ENCODE assay signal across 33 cellular contexts in the genomic region with DNA sequence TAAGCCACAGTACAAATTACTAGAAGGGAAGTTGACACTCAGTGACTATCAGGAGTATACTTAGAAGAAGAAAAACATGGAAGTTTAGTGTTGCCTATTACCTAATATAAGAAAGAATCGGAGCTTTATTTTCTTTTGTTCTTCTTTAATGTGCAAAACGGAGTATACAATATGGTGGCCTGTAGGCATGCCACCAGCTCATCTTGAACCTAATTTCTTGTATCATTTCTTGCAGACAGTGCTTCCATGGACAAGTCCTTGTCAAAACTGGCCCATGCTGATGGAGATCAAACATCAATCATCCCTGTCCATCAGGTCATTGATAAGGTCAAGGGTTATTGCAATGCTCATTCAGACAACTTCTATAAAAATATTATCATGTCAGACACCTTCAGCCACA.
"Had no signal": no experiment of that assay in that cellular context is flagged by ENCODE, and none has a peak within 500 bp of the region (broad histone marks: within the 10 kb centered on the region; RNA-seq: fewer than 3 reads in every experiment).

No MANE protein-coding gene starts in this region.

- DNase-seq: activated effector memory CD4-positive, alpha-beta T cell treated with anti-CD3 and anti-CD28 coated beads, Interleukin-2, amount 50 U/mL, for 16 hours; activated effector memory CD4-positive, alpha-beta T cell treated with Interleukin-2 at 50 U/mL for 16 hours; activated gamma-delta T cell; activated gamma-delta T cell treated with Interleukin-2 at 50 U/mL for 16 hours; activated naive CD4-positive, alpha-beta T cell; activated naive CD4-positive, alpha-beta T cell treated with anti-CD3 and anti-CD28 coated beads for 36 hours; activated naive CD4-positive, alpha-beta T cell treated with anti-CD3 and anti-CD28 coated beads, Interleukin-2, amount 10 ng/mL, durations not matched to agents 7 days and 5 days; activated naive CD4-positive, alpha-beta T cell treated with anti-CD3 and anti-CD28 coated beads, Interleukin-2, amount 50 U/mL, for 16 hours; activated naive CD4-positive, alpha-beta T cell treated with Interleukin-2 at 50 U/mL for 16 hours; activated naive CD8-positive, alpha-beta T cell treated with anti-CD3 and anti-CD28 coated beads for 36 hours; activated naive CD8-positive, alpha-beta T cell treated with anti-CD3 and anti-CD28 coated beads, Interleukin-2, amount 10 ng/mL, durations not matched to agents 7 days and 5 days; activated naive CD8-positive, alpha-beta T cell treated with anti-CD3 and anti-CD28 coated beads, Interleukin-2, amount 50 U/mL, for 24 hours; activated T-cell treated with anti-CD3 and anti-CD28 coated beads, Interleukin-2, amount 50 U/mL, for 1 hour; activated T-cell treated with anti-CD3 and anti-CD28 coated beads, Interleukin-2, amount 50 U/mL, for 24 hours; activated T-cell treated with anti-CD3 and anti-CD28 coated beads, Interleukin-2, amount 50 U/mL, for 4 hours; activated T-cell treated with anti-CD3 and anti-CD28 coated beads, Interleukin-2, amount 50 U/mL, for 48 hours; activated T-cell treated with anti-CD3 and anti-CD28 coated beads, Interleukin-2, amount 50 U/mL, for 72 hours; adrenal gland; amniotic stem cell; amygdala; anterior cingulate cortex; aorta; body of pancreas; brain microvascular endothelial cell; caudate nucleus; central memory CD4-positive, alpha-beta T cell; cerebellar nuclear complex had no signal

- H3K4me1 ChIP-seq: adrenal gland, body of pancreas, breast epithelium had no signal

- ATAC-seq: activated naive CD8-positive, alpha-beta T cell treated with anti-CD3 and anti-CD28 coated beads, Interleukin-2, amount 50 U/mL, for 24 hours; activated T-cell treated with anti-CD3 and anti-CD28 coated beads, Interleukin-2, amount 50 U/mL, for 72 hours; activated T-helper 17 cell treated with anti-CD3 and anti-CD28 coated beads, Interleukin-2, amount 50 U/mL, for 72 hours; body of pancreas had no signal

- H3K9me3 ChIP-seq: adrenal gland, ascending aorta, body of pancreas, breast epithelium had no signal

- H3K4me3 ChIP-seq: adrenal gland, ascending aorta, body of pancreas, breast epithelium, cardiac muscle cell had no signal

- FAIRE-seq: astrocyte, bronchial epithelial cell had no signal

- H3K36me3 ChIP-seq: adrenal gland, ascending aorta, brain microvascular endothelial cell, breast epithelium, cardiac muscle cell had no signal

- H3K27me3 ChIP-seq: adrenal gland, ascending aorta, body of pancreas, brain microvascular endothelial cell, breast epithelium, cardiac muscle cell had no signal

- H3K27ac ChIP-seq: adrenal gland, ascending aorta, body of pancreas, brain microvascular endothelial cell, breast epithelium, cardiac muscle cell had no signal
